24 cellular contexts compared by ENCODE assay signal in the genomic region with DNA sequence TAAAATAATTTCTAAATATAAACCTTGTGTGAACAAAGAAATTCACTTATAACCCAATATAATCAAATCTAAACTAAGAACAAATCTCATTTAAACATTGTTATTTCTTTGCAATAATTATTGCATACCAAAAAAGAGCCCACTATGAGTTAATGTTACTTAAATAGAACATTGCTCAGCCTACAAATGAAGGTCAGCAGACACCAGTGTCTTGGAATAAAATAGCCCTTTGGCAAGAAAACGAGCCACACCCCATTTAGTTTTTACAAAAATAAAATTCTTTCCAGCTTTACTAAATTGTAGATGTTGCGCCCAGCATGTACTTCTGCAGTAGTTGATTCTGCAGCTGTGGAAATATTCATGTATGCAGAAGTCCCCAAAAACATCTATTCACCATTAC.
"Had no signal": no experiment of that assay in that cellular context is flagged by ENCODE, and none has a peak within 500 bp of the region (broad histone marks: within the 10 kb centered on the region; RNA-seq: fewer than 3 reads in every experiment).

No MANE protein-coding gene starts in this region.

- H3K27ac Mint-ChIP-seq: activated CD4-positive, alpha-beta T cell treated with anti-CD3 and anti-CD28 coated beads, Interleukin-2, amount 10 ng/mL, durations not matched to agents 24 days and 14 days; activated naive CD4-positive, alpha-beta T cell treated with anti-CD3 and anti-CD28 coated beads, Interleukin-2, amount 10 ng/mL, durations not matched to agents 7 days and 5 days; activated naive CD8-positive, alpha-beta T cell treated with anti-CD3 and anti-CD28 coated beads, Interleukin-2, amount 50 U/mL, for 24 hours; naive B cell; neural progenitor cell; stimulated activated effector memory CD8-positive, alpha-beta T cell treated with anti-CD3 and anti-CD28 coated beads, Interleukin-12 subunit alpha, Interleukin-12 subunit beta, amount 100 ng/mL, for 72 hours had no signal

- H3K4me1 Mint-ChIP-seq: activated CD4-positive, alpha-beta T cell treated with anti-CD3 and anti-CD28 coated beads, Interleukin-2, amount 10 ng/mL, durations not matched to agents 24 days and 14 days; activated naive CD4-positive, alpha-beta T cell treated with anti-CD3 and anti-CD28 coated beads, Interleukin-2, amount 10 ng/mL, durations not matched to agents 7 days and 5 days; activated naive CD8-positive, alpha-beta T cell treated with anti-CD3 and anti-CD28 coated beads, Interleukin-2, amount 50 U/mL, for 24 hours; naive B cell; neural progenitor cell; stimulated activated effector memory CD8-positive, alpha-beta T cell treated with anti-CD3 and anti-CD28 coated beads, Interleukin-12 subunit alpha, Interleukin-12 subunit beta, amount 100 ng/mL, for 72 hours had no signal

- ATAC-seq: activated naive CD8-positive, alpha-beta T cell treated with anti-CD3 and anti-CD28 coated beads, Interleukin-2, amount 50 U/mL, for 24 hours; activated T-cell treated with anti-CD3 and anti-CD28 coated beads, Interleukin-2, amount 50 U/mL, for 4 hours; foreskin keratinocyte; left lung; mucosa of descending colon; right lobe of liver; stimulated activated effector memory CD8-positive, alpha-beta T cell treated with anti-CD3 and anti-CD28 coated beads, Interleukin-12 subunit alpha, Interleukin-12 subunit beta, amount 100 ng/mL, for 72 hours had no signal

- H3K27me3 Mint-ChIP-seq: activated CD4-positive, alpha-beta T cell treated with anti-CD3 and anti-CD28 coated beads, Interleukin-2, amount 10 ng/mL, durations not matched to agents 24 days and 14 days; activated naive CD4-positive, alpha-beta T cell treated with anti-CD3 and anti-CD28 coated beads, Interleukin-2, amount 10 ng/mL, durations not matched to agents 7 days and 5 days; activated naive CD8-positive, alpha-beta T cell treated with anti-CD3 and anti-CD28 coated beads, Interleukin-2, amount 50 U/mL, for 24 hours; naive B cell had no signal

- H3K4me3 Mint-ChIP-seq: activated CD4-positive, alpha-beta T cell treated with anti-CD3 and anti-CD28 coated beads, Interleukin-2, amount 10 ng/mL, durations not matched to agents 24 days and 14 days; activated naive CD4-positive, alpha-beta T cell treated with anti-CD3 and anti-CD28 coated beads, Interleukin-2, amount 10 ng/mL, durations not matched to agents 7 days and 5 days; activated naive CD8-positive, alpha-beta T cell treated with anti-CD3 and anti-CD28 coated beads, Interleukin-2, amount 50 U/mL, for 24 hours; activated T-cell treated with anti-CD3 and anti-CD28 coated beads, Interleukin-2, amount 50 U/mL, for 4 hours; naive B cell; neural progenitor cell; stimulated activated effector memory CD8-positive, alpha-beta T cell treated with anti-CD3 and anti-CD28 coated beads, Interleukin-12 subunit alpha, Interleukin-12 subunit beta, amount 100 ng/mL, for 72 hours had no signal

- H3K27me3 ChIP-seq: esophagus squamous epithelium, foreskin keratinocyte, neural progenitor cell, right lobe of liver, thyroid gland had no signal

- H3K4me1 ChIP-seq: breast epithelium, esophagus squamous epithelium, left lung, neural progenitor cell, right lobe of liver, thyroid gland had no signal

- H3K4me3 ChIP-seq: breast epithelium, esophagus squamous epithelium, left lung, mucosa of descending colon, neural progenitor cell, right lobe of liver, thyroid gland had no signal

- H3K9me3 Mint-ChIP-seq: activated CD4-positive, alpha-beta T cell treated with anti-CD3 and anti-CD28 coated beads, Interleukin-2, amount 10 ng/mL, durations not matched to agents 24 days and 14 days; activated naive CD4-positive, alpha-beta T cell treated with anti-CD3 and anti-CD28 coated beads, Interleukin-2, amount 10 ng/mL, durations not matched to agents 7 days and 5 days; activated naive CD8-positive, alpha-beta T cell treated with anti-CD3 and anti-CD28 coated beads, Interleukin-2, amount 50 U/mL, for 24 hours; activated T-cell treated with anti-CD3 and anti-CD28 coated beads, Interleukin-2, amount 50 U/mL, for 4 hours; neural progenitor cell had no signal

- H3K36me3 ChIP-seq: breast epithelium, esophagus squamous epithelium, neural progenitor cell, thyroid gland had no signal

- H3K9me3 ChIP-seq: breast epithelium, esophagus squamous epithelium, left lung, mucosa of descending colon, right lobe of liver, thyroid gland had no signal

- H3K27ac ChIP-seq: breast epithelium, left lung, neural progenitor cell, right lobe of liver, thyroid gland had no signal

- DNase-seq: activated CD4-positive, alpha-beta T cell treated with anti-CD3 and anti-CD28 coated beads, Interleukin-2, amount 10 ng/mL, durations not matched to agents 24 days and 14 days; activated CD4-positive, CD25-positive, alpha-beta regulatory T cell; activated CD8-positive, alpha-beta memory T cell treated with anti-CD3 and anti-CD28 coated beads, Interleukin-2, amount 50 U/mL, for 4 hours; activated naive CD4-positive, alpha-beta T cell treated with anti-CD3 and anti-CD28 coated beads, Interleukin-2, amount 10 ng/mL, durations not matched to agents 7 days and 5 days; activated naive CD8-positive, alpha-beta T cell treated with anti-CD3 and anti-CD28 coated beads, Interleukin-2, amount 50 U/mL, for 24 hours; activated T-cell treated with anti-CD3 and anti-CD28 coated beads, Interleukin-2, amount 50 U/mL, for 4 hours; cerebellar nuclear complex; dermis blood vessel endothelial cell; effector memory CD4-positive, alpha-beta T cell; esophagus squamous epithelium; foreskin keratinocyte; glutamatergic neuron; kidney; left lung; mucosa of descending colon; naive B cell; right lobe of liver; stimulated activated CD4-positive, alpha-beta T cell treated with anti-CD3 and anti-CD28 coated beads, Interleukin-4, amount 100 ng/mL, for 24 hours; T-helper 1 cell; T-helper 9 cell; thyroid gland had no signal

- H3K36me3 Mint-ChIP-seq: activated naive CD4-positive, alpha-beta T cell treated with anti-CD3 and anti-CD28 coated beads, Interleukin-2, amount 10 ng/mL, durations not matched to agents 7 days and 5 days; naive B cell; stimulated activated effector memory CD8-positive, alpha-beta T cell treated with anti-CD3 and anti-CD28 coated beads, Interleukin-12 subunit alpha, Interleukin-12 subunit beta, amount 100 ng/mL, for 72 hours had no signal
